Comparison of ENCODE assay signal across 17 cellular contexts in the genomic region with DNA sequence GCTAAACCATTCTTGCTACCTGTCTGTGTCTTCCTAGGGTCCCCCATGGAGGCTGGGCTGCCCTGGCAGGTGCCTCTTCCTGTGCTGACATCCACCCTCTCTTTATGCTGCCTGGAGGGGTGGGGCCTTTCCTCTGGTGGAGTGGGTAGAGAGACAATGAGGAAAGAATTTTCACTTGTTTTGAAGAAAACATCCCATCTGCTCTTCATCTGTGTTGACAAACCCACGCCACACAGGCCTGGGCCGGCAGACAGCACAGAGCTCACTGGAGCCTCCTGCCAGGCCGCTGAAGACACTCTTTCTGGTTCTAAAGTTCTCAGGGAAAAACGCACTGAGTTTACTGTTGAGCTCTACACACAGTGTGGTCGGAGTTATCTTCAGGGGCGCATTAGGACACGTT.
"Had no signal": no experiment of that assay in that cellular context is flagged by ENCODE, and none has a peak within 500 bp of the region (broad histone marks: within the 10 kb centered on the region; RNA-seq: fewer than 3 reads in every experiment).

No MANE protein-coding gene starts in this region.

- H3K9me3 Mint-ChIP-seq: activated T-helper 1 cell treated with anti-CD3 and anti-CD28 coated beads, Interleukin-12 subunit alpha, Interleukin-12 subunit beta, Interleukin-2, Interleukin-4 antibody, amounts not matched to agents 30 ng/mL and 10 ng/mL and 1 ng/mL, durations not matched to agents 14 hours and 24 hours and 36 hours had no signal

- DNase-seq: activated naive CD4-positive, alpha-beta T cell; activated naive CD8-positive, alpha-beta T cell treated with anti-CD3 and anti-CD28 coated beads for 36 hours; dorsolateral prefrontal cortex; esophagus squamous epithelium; stimulated activated CD4-positive, alpha-beta T cell treated with anti-CD3 and anti-CD28 coated beads, Interleukin-1b, Interleukin-23, amount 100 ng/mL, for 48 hours; stimulated activated naive CD8-positive, alpha-beta T cell treated with anti-CD3 and anti-CD28 coated beads, Interleukin-15, amount 100 ng/mL, for 72 hours; T-helper 9 cell; uterus had no signal

- H3K27ac Mint-ChIP-seq: activated naive CD8-positive, alpha-beta T cell treated with anti-CD3 and anti-CD28 coated beads for 36 hours; activated T-helper 1 cell treated with anti-CD3 and anti-CD28 coated beads, Interleukin-12 subunit alpha, Interleukin-12 subunit beta, Interleukin-2, Interleukin-4 antibody, amounts not matched to agents 30 ng/mL and 10 ng/mL and 1 ng/mL, durations not matched to agents 14 hours and 24 hours and 36 hours; natural killer cell treated with Interleukin-12 subunit alpha and Interleukin-12 subunit beta and Interleukin-15 and Interleukin-18, amount 100 ng/mL, for 72 hours; stimulated activated effector memory CD8-positive, alpha-beta T cell treated with anti-CD3 and anti-CD28 coated beads, Interleukin-12 subunit alpha, Interleukin-12 subunit beta, amount 100 ng/mL, for 72 hours; stimulated activated naive CD8-positive, alpha-beta T cell treated with anti-CD3 and anti-CD28 coated beads, Interleukin-15, amount 100 ng/mL, for 72 hours; WTC11 had no signal

- ATAC-seq: gastroesophageal sphincter; natural killer cell treated with Interleukin-12 subunit alpha and Interleukin-12 subunit beta and Interleukin-15 and Interleukin-18, amount 100 ng/mL, for 72 hours; right lobe of liver; stimulated activated naive CD8-positive, alpha-beta T cell treated with anti-CD3 and anti-CD28 coated beads, Interleukin-15, amount 100 ng/mL, for 72 hours; WTC11 had no signal

- H3K36me3 Mint-ChIP-seq: activated naive CD8-positive, alpha-beta T cell treated with anti-CD3 and anti-CD28 coated beads for 36 hours; natural killer cell treated with Interleukin-12 subunit alpha and Interleukin-12 subunit beta and Interleukin-15 and Interleukin-18, amount 100 ng/mL, for 72 hours; stimulated activated effector memory CD8-positive, alpha-beta T cell treated with anti-CD3 and anti-CD28 coated beads, Interleukin-12 subunit alpha, Interleukin-12 subunit beta, amount 100 ng/mL, for 72 hours had no signal

- H3K27me3 Mint-ChIP-seq: activated naive CD8-positive, alpha-beta T cell treated with anti-CD3 and anti-CD28 coated beads for 36 hours; central memory CD8-positive, alpha-beta T cell had no signal

- H3K27ac ChIP-seq: dorsolateral prefrontal cortex, esophagus squamous epithelium, gastroesophageal sphincter, right lobe of liver, skin epidermis, tibial nerve, uterus had no signal

- H3K4me3 Mint-ChIP-seq: activated naive CD8-positive, alpha-beta T cell treated with anti-CD3 and anti-CD28 coated beads for 36 hours; activated T-helper 1 cell treated with anti-CD3 and anti-CD28 coated beads, Interleukin-12 subunit alpha, Interleukin-12 subunit beta, Interleukin-2, Interleukin-4 antibody, amounts not matched to agents 30 ng/mL and 10 ng/mL and 1 ng/mL, durations not matched to agents 14 hours and 24 hours and 36 hours; central memory CD8-positive, alpha-beta T cell; natural killer cell treated with Interleukin-12 subunit alpha and Interleukin-12 subunit beta and Interleukin-15 and Interleukin-18, amount 100 ng/mL, for 72 hours; stimulated activated effector memory CD8-positive, alpha-beta T cell treated with anti-CD3 and anti-CD28 coated beads, Interleukin-12 subunit alpha, Interleukin-12 subunit beta, amount 100 ng/mL, for 72 hours; stimulated activated naive CD8-positive, alpha-beta T cell treated with anti-CD3 and anti-CD28 coated beads, Interleukin-15, amount 100 ng/mL, for 72 hours; WTC11 had no signal

- H3K4me1 Mint-ChIP-seq: activated naive CD8-positive, alpha-beta T cell treated with anti-CD3 and anti-CD28 coated beads for 36 hours; central memory CD8-positive, alpha-beta T cell; stimulated activated effector memory CD8-positive, alpha-beta T cell treated with anti-CD3 and anti-CD28 coated beads, Interleukin-12 subunit alpha, Interleukin-12 subunit beta, amount 100 ng/mL, for 72 hours; stimulated activated naive CD8-positive, alpha-beta T cell treated with anti-CD3 and anti-CD28 coated beads, Interleukin-15, amount 100 ng/mL, for 72 hours; WTC11 had no signal
